Comparison of ENCODE assay signal across 10 cellular contexts in the genomic region with DNA sequence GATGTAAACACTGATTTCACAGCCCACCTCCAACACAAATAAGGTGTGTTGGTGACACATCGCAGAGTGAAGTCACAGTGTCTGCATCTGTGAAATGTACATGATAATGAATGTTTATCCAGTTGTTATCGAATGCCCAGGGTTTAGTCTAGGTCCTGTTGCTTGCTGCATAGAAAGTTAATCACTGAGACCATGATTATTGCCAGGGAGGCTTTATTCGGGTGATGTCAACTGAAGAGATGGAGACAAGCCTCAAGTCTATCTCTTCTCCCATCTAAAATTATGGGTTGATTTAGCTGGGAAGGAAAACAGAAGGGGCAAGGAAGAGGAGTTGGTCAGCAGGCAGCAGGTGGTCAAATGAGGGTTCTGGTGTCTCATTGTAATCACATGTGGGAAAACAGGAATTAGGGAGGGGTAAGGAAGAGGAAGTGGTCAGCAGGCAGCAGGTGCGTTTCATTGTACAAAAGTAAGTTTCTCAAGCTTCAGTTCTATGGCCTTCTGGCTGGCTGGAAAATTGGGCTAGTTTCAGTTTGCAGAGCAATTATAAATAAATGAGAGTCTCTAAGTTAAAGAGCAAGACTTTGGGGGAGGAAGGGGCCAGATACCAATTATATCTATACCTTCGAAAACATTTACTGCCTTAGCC.
A peak's percentile ranks its signal among the peaks of the same experiment; 100 is the strongest.
DNase-seq lines count a peak whose midpoint lies in the region; ATAC-seq and TF ChIP-seq lines count a peak whose summit lies in the region.
"Had no signal": no experiment of that assay in that cellular context is flagged by ENCODE, and none has a peak within 500 bp of the region (broad histone marks: within the 10 kb centered on the region; RNA-seq: fewer than 3 reads in every experiment).

No MANE protein-coding gene starts in this region.

- ATAC-seq in GM19328 (IDR thresholded peaks at IDR 0.05; ENCODE audit: unreplicated experiment): peak; percentile 64
- ATAC-seq in HG03095 (IDR thresholded peaks at IDR 0.05; ENCODE audit: unreplicated experiment): peak; percentile 72
- no peak for ATAC-seq in upper lobe of right lung

- TF ChIP-seq POLR2A in tibial nerve (IDR thresholded peaks at IDR 0.05): no peak

- H3K4me1 ChIP-seq in BLaER1 (peaks cover 29% of the 10 kb centered on the region), tibial nerve (no peaks in the 10 kb centered on the region), upper lobe of right lung (no peaks in the 10 kb centered on the region)

- H3K9ac ChIP-seq in BLaER1: no peak overlapping the region

- H3K9me3 ChIP-seq in BLaER1: 0 out of 2 replicates have a peak, but pooled peaks cover 12% of the 10 kb centered on the region
- no peaks in the 10 kb centered on the region for H3K9me3 ChIP-seq in tibial nerve
- H3K9me3 ChIP-seq in upper lobe of right lung: no peaks in the 10 kb centered on the region

- H3K4me3 ChIP-seq in BLaER1 (no peak overlapping the region), tibial nerve (no peak overlapping the region), upper lobe of right lung (no peak overlapping the region)

- no peaks in the 10 kb centered on the region for H3K36me3 ChIP-seq in BLaER1
- H3K36me3 ChIP-seq in tibial nerve: no peaks in the 10 kb centered on the region
- no peaks in the 10 kb centered on the region for H3K36me3 ChIP-seq in upper lobe of right lung

- peak overlapping the region; percentile 71 for H3K4me2 ChIP-seq in BLaER1

- 76 to 87% methylated on average over 5 of the region's 5 CpGs for WGBS in tibial nerve, 2 donors

- H3K27me3 ChIP-seq in BLaER1 (no peaks in the 10 kb centered on the region), tibial nerve (no peaks in the 10 kb centered on the region), upper lobe of right lung (no peaks in the 10 kb centered on the region)

- no peak for TF ChIP-seq EP300 in tibial nerve (IDR thresholded peaks at IDR 0.05)

- H3K27ac ChIP-seq in BLaER1: peak overlapping the region; percentile 14; the same call in 1 of the 2 replicates
- H3K27ac ChIP-seq in tibial nerve: no peak overlapping the region
- H3K27ac ChIP-seq in upper lobe of right lung: no peak overlapping the region
- H3K27ac ChIP-seq: C4-2B had no signal

- no peaks in the 10 kb centered on the region for H4K20me1 ChIP-seq in BLaER1

- TF ChIP-seq CTCF in tibial nerve (IDR thresholded peaks at IDR 0.05) (no peak), upper lobe of right lung (IDR thresholded peaks at IDR 0.05) (no peak)

- intact Hi-C loops in upper lobe of right lung (cut with DNase I): no loop called here

- DNase-seq in NCI-H510A treated with DMSO at 0.1 percent for 48 hours (lab: John Stamatoyannopoulos, UW): peak; percentile 62
- no peak for DNase-seq in tibial nerve (ENCODE audit: low spot score in 2 of 2)
- DNase-seq in inferior parietal cortex (ENCODE audit: extremely low spot score): no peak
- DNase-seq in upper lobe of right lung: no peak
- no peak for DNase-seq in activated effector memory CD4-positive, alpha-beta T cell treated with Interleukin-2 at 50 U/mL for 16 hours
- DNase-seq: erythroblast had no signal
